In the genomic region with DNA sequence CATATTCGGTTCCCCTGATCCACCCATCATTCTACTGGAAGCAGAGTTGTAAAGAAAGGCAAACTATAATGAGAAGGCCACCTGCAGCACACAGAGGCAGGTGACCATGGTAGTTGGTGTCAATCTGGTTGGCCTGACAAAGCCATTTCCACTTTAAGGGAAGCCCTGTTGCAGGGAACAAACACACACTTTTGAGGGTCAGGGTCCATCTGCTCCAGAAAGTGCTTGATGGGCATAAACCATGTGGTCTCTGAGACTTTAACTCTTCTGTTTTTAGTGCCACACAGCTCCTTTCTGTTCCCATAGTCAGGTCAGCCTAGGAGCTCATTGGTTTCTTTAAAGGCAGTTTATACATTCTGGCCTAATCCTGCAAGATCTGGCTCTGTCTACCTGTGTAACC, we compare ENCODE assay signal across 1 cellular context.
TF ChIP-seq lines count a peak whose summit lies in the region.

No MANE protein-coding gene starts in this region.

TF ChIP-seq in H1, 55 proteins besides CTCF, POLR2A, EP300 and RAD21:
- no peak for TF ChIP-seq EZH2 (IDR thresholded peaks at IDR 0.05; ENCODE audit: low read depth, low read length, severe bottlenecking)
- TF ChIP-seq KDM1A (IDR thresholded peaks at IDR 0.05; ENCODE audit: borderline replicate concordance, low read length), result no peak
- TF ChIP-seq CHD2 (IDR thresholded peaks at IDR 0.05; ENCODE audit: low read length), result no peak
- TF ChIP-seq POLR2AphosphoS5 (IDR thresholded peaks at IDR 0.05; ENCODE audit: low read depth, low read length), result no peak
- no peak for TF ChIP-seq KDM5A (IDR thresholded peaks at IDR 0.05; ENCODE audit: low read length)
- no peak for TF ChIP-seq NRF1 (IDR thresholded peaks at IDR 0.05; ENCODE audit: low read depth, low read length)
- no peak for TF ChIP-seq SIX5 (IDR thresholded peaks at IDR 0.05; ENCODE audit: low read depth, low read length)
- TF ChIP-seq RNF2 (IDR thresholded peaks at IDR 0.05; ENCODE audit: borderline replicate concordance, low read depth, low read length, missing control alignments, poor library complexity, severe bottlenecking), result no peak
